ENCODE assay signal across 23 cellular contexts in genomic region chr3:130604806-130605205, GRCh38.
"Had no signal": no experiment of that assay in that cellular context is flagged by ENCODE, and none has a peak within 500 bp of the region (broad histone marks: within the 10 kb centered on the region; RNA-seq: fewer than 3 reads in every experiment).

No MANE protein-coding gene starts in this region.

- H3K4me3 Mint-ChIP-seq: activated CD4-positive, alpha-beta T cell treated with anti-CD3 and anti-CD28 coated beads, Interleukin-2, amount 10 ng/mL, durations not matched to agents 7 days and 5 days; activated CD8-positive, alpha-beta T cell treated with anti-CD3 and anti-CD28 coated beads, Interleukin-2, amount 10 ng/mL, durations not matched to agents 7 days and 5 days; activated naive CD4-positive, alpha-beta T cell treated with anti-CD3 and anti-CD28 coated beads, Interleukin-2, amount 10 ng/mL, durations not matched to agents 7 days and 5 days; activated naive CD8-positive, alpha-beta T cell treated with anti-CD3 and anti-CD28 coated beads, Interleukin-2, amount 50 U/mL, for 24 hours; activated T-cell treated with anti-CD3 and anti-CD28 coated beads, Interleukin-2, amount 50 U/mL, for 4 hours; nephron progenitor cell; stimulated activated naive B cell treated with anti-CD40 and anti-IgM and Interleukin-4, amounts not matched to agents 10 μg/mL and 1 μg/mL and 100 μg/mL, for 72 hours had no signal

- H3K4me1 ChIP-seq: gastrocnemius medialis, left lung, spleen, upper lobe of left lung had no signal

- DNase-seq: activated CD4-positive, alpha-beta T cell treated with anti-CD3 and anti-CD28 coated beads, Interleukin-2, amount 10 ng/mL, durations not matched to agents 7 days and 5 days; activated CD8-positive, alpha-beta T cell treated with anti-CD3 and anti-CD28 coated beads, Interleukin-2, amount 10 ng/mL, durations not matched to agents 7 days and 5 days; activated effector memory CD4-positive, alpha-beta T cell treated with Interleukin-2 at 50 U/mL for 16 hours; activated naive CD4-positive, alpha-beta T cell treated with anti-CD3 and anti-CD28 coated beads, Interleukin-2, amount 10 ng/mL, durations not matched to agents 7 days and 5 days; activated naive CD8-positive, alpha-beta T cell treated with anti-CD3 and anti-CD28 coated beads, Interleukin-2, amount 50 U/mL, for 24 hours; activated T-cell treated with anti-CD3 and anti-CD28 coated beads, Interleukin-2, amount 50 U/mL, for 4 hours; aorta; erythroblast; gastrocnemius medialis; head of caudate nucleus; kidney; left lung; mammary epithelial cell; midbrain; nephron progenitor cell; occipital lobe; posterior cingulate gyrus; spleen; stimulated activated naive B cell treated with anti-CD40 and anti-IgM and Interleukin-4, amounts not matched to agents 10 μg/mL and 1 μg/mL and 100 μg/mL, for 72 hours had no signal

- H3K9me3 ChIP-seq: gastrocnemius medialis had no signal

- H3K36me3 Mint-ChIP-seq: activated naive CD4-positive, alpha-beta T cell treated with anti-CD3 and anti-CD28 coated beads, Interleukin-2, amount 10 ng/mL, durations not matched to agents 7 days and 5 days; stimulated activated naive B cell treated with anti-CD40 and anti-IgM and Interleukin-4, amounts not matched to agents 10 μg/mL and 1 μg/mL and 100 μg/mL, for 72 hours had no signal

- ATAC-seq: activated CD4-positive, CD25-positive, alpha-beta regulatory T cell treated with anti-CD3 and anti-CD28 coated beads, Interleukin-2, amount 50 U/mL, for 24 hours; activated CD8-positive, alpha-beta T cell treated with anti-CD3 and anti-CD28 coated beads, Interleukin-2, amount 10 ng/mL, durations not matched to agents 7 days and 5 days; activated naive CD8-positive, alpha-beta T cell treated with anti-CD3 and anti-CD28 coated beads, Interleukin-2, amount 50 U/mL, for 24 hours; activated T-cell treated with anti-CD3 and anti-CD28 coated beads, Interleukin-2, amount 50 U/mL, for 4 hours; gastrocnemius medialis; left lung; stimulated activated naive B cell treated with anti-CD40 and anti-IgM and Interleukin-4, amounts not matched to agents 10 μg/mL and 1 μg/mL and 100 μg/mL, for 72 hours had no signal

- H3K27me3 Mint-ChIP-seq: activated CD4-positive, alpha-beta T cell treated with anti-CD3 and anti-CD28 coated beads, Interleukin-2, amount 10 ng/mL, durations not matched to agents 7 days and 5 days had no signal

- H3K4me3 ChIP-seq: coronary artery, gastrocnemius medialis, left lung, spleen, thoracic aorta, upper lobe of left lung had no signal

- H3K27ac ChIP-seq: coronary artery, gastrocnemius medialis, left lung, spleen, thoracic aorta, upper lobe of left lung had no signal

- H3K36me3 ChIP-seq: gastrocnemius medialis, left lung, spleen, thoracic aorta, upper lobe of left lung had no signal

- H3K27me3 ChIP-seq: gastrocnemius medialis, left lung, spleen, upper lobe of left lung had no signal

- H3K4me1 Mint-ChIP-seq: activated CD4-positive, alpha-beta T cell treated with anti-CD3 and anti-CD28 coated beads, Interleukin-2, amount 10 ng/mL, durations not matched to agents 7 days and 5 days; activated naive CD4-positive, alpha-beta T cell treated with anti-CD3 and anti-CD28 coated beads, Interleukin-2, amount 10 ng/mL, durations not matched to agents 7 days and 5 days; activated naive CD8-positive, alpha-beta T cell treated with anti-CD3 and anti-CD28 coated beads, Interleukin-2, amount 50 U/mL, for 24 hours; stimulated activated naive B cell treated with anti-CD40 and anti-IgM and Interleukin-4, amounts not matched to agents 10 μg/mL and 1 μg/mL and 100 μg/mL, for 72 hours had no signal

- H3K27ac Mint-ChIP-seq: activated CD4-positive, alpha-beta T cell treated with anti-CD3 and anti-CD28 coated beads, Interleukin-2, amount 10 ng/mL, durations not matched to agents 7 days and 5 days; activated CD8-positive, alpha-beta T cell treated with anti-CD3 and anti-CD28 coated beads, Interleukin-2, amount 10 ng/mL, durations not matched to agents 7 days and 5 days; activated naive CD4-positive, alpha-beta T cell treated with anti-CD3 and anti-CD28 coated beads, Interleukin-2, amount 10 ng/mL, durations not matched to agents 7 days and 5 days; activated naive CD8-positive, alpha-beta T cell treated with anti-CD3 and anti-CD28 coated beads, Interleukin-2, amount 50 U/mL, for 24 hours; nephron progenitor cell; stimulated activated naive B cell treated with anti-CD40 and anti-IgM and Interleukin-4, amounts not matched to agents 10 μg/mL and 1 μg/mL and 100 μg/mL, for 72 hours had no signal
